ENCODE assay signal across 10 cellular contexts in genomic region chr5:142358121-142358520, GRCh38. TPM values are rescaled to one million over a fixed set of nuclear protein-coding genes. Genes with fewer than 3 reads are reported as not detected.
DNase-seq lines count a peak whose midpoint lies in the region; ATAC-seq and TF ChIP-seq lines count a peak whose summit lies in the region.
"Had no signal": no experiment of that assay in that cellular context is flagged by ENCODE, and none has a peak within 500 bp of the region (broad histone marks: within the 10 kb centered on the region; RNA-seq: fewer than 3 reads in every experiment).

No MANE protein-coding gene starts in this region.

- peak overlapping the region in 9 of 10 donors; percentile 93 to 98 (median 96) for H3K27ac ChIP-seq in heart right ventricle
- H3K27ac ChIP-seq in mesenchymal stem cell (ENCODE audit: low read length, poor library complexity, severe bottlenecking) = no peak overlapping the region

- no peak overlapping the region for H2BK5ac ChIP-seq in mesenchymal stem cell (ENCODE audit: low read depth, low read length, poor library complexity, severe bottlenecking)

- H3K9me3 Mint-ChIP-seq in activated naive CD8-positive, alpha-beta T cell (ENCODE audit: low read depth) = no peaks in the 10 kb centered on the region
- H3K9me3 Mint-ChIP-seq in type B pancreatic cell = no peaks in the 10 kb centered on the region

- peak overlapping the region; percentile 91 for H4K91ac ChIP-seq in mesenchymal stem cell (ENCODE audit: low read length)

- no peaks in the 10 kb centered on the region for H3K27me3 Mint-ChIP-seq in activated naive CD8-positive, alpha-beta T cell
- H3K27me3 Mint-ChIP-seq in type B pancreatic cell = peaks cover 6% of the 10 kb centered on the region

- H4K8ac ChIP-seq in mesenchymal stem cell (ENCODE audit: low read length) = peak overlapping the region; percentile 98

- peaks cover 50% of the 10 kb centered on the region for H3K4me1 Mint-ChIP-seq in activated naive CD8-positive, alpha-beta T cell (ENCODE audit: low read depth)
- peaks cover 32% of the 10 kb centered on the region for H3K4me1 Mint-ChIP-seq in type B pancreatic cell (ENCODE audit: unreplicated experiment)

- H2AK5ac ChIP-seq in mesenchymal stem cell (ENCODE audit: low read length, severe bottlenecking) = peak overlapping the region; percentile 63

- H3K36me3 ChIP-seq in heart right ventricle (no peaks in the 10 kb centered on the region), mesenchymal stem cell (ENCODE audit: control insufficient read depth in 1 of 2, insufficient read depth in 2 of 2, low read depth in 1 of 2, low read length in 2 of 2) (peaks cover 0 to 3% of the 10 kb centered on the region in 2 experiments)

- H2AFZ ChIP-seq in mesenchymal stem cell (ENCODE audit: low read depth, low read length) = no peak overlapping the region

- peak overlapping the region; percentile 90 for H3K27ac Mint-ChIP-seq in activated naive CD8-positive, alpha-beta T cell
- no peak overlapping the region for H3K27ac Mint-ChIP-seq in type B pancreatic cell

- intact Hi-C loops in heart right ventricle (cut with DNase I) = loop anchor here in 5 of 10 donors (5.0 to 10.0 kb wide), 5 partner anchors 36 to 206 kb away; no protein-coding TSS in a partner anchor
- intact Hi-C loops in left ventricle myocardium superior (cut with micrococcal nuclease) = no loop called here

- peak overlapping the region; percentile 98 to 99 for H3K4ac ChIP-seq in mesenchymal stem cell (ENCODE audit: low read depth in 1 of 2, low read length in 2 of 2)

- H3K4me3 Mint-ChIP-seq in activated naive CD8-positive, alpha-beta T cell = peak overlapping the region; percentile 83
- peak overlapping the region; percentile 85 for H3K4me3 Mint-ChIP-seq in type B pancreatic cell

- no peak overlapping the region for H3K4me2 ChIP-seq in mesenchymal stem cell (ENCODE audit: low read length, poor library complexity, severe bottlenecking)

- H3K4me1 ChIP-seq in heart right ventricle (peaks cover 7 to 40% (median 30%) of the 10 kb centered on the region in 9 donors), mesenchymal stem cell (ENCODE audit: control insufficient read depth, insufficient read depth, low read depth, low read length) (peaks cover 9% of the 10 kb centered on the region)

- TF ChIP-seq CTCF in heart right ventricle (IDR thresholded peaks at IDR 0.05) = no peak
- TF ChIP-seq CTCF in type B pancreatic cell (conservative IDR thresholded peaks at IDR 0.05) = no peak

- 80 to 85% methylated on average over 5 of the region's 5 CpGs for WGBS in heart right ventricle, 2 donors
- 86% methylated on average over 5 of the region's 5 CpGs for WGBS in mesenchymal stem cell

- H3K27me3 ChIP-seq in heart right ventricle (peaks cover 0 to 65% (median 0%) of the 10 kb centered on the region in 7 donors), mesenchymal stem cell (ENCODE audit: control insufficient read depth in 1 of 2, insufficient read depth in 1 of 2, low read length in 2 of 2) (no peaks in the 10 kb centered on the region)

- no peaks in the 10 kb centered on the region for H3K36me3 Mint-ChIP-seq in activated naive CD8-positive, alpha-beta T cell
- H3K36me3 Mint-ChIP-seq in type B pancreatic cell = peaks cover 3% of the 10 kb centered on the region

- H3K9me3 ChIP-seq in heart right ventricle (no peaks in the 10 kb centered on the region), mesenchymal stem cell (ENCODE audit: control insufficient read depth, low read length) (peaks cover 5% of the 10 kb centered on the region)

- no peak for ATAC-seq in heart right ventricle
- no peak for ATAC-seq in left ventricle myocardium superior
- no peak for ATAC-seq in HG02840 (IDR thresholded peaks at IDR 0.05; ENCODE audit: low FRiP score, unreplicated experiment)

- peak overlapping the region; percentile 95 to 97 for H3K18ac ChIP-seq in mesenchymal stem cell (ENCODE audit: low read depth in 1 of 2, low read length in 2 of 2)

- no peak overlapping the region for H3K14ac ChIP-seq in mesenchymal stem cell (ENCODE audit: low read length in 2 of 2)

- H3K23ac ChIP-seq in mesenchymal stem cell (ENCODE audit: low read length in 2 of 2) = no peak overlapping the region

- H2BK12ac ChIP-seq in mesenchymal stem cell (ENCODE audit: low read length in 2 of 2) = peak overlapping the region; percentile 91 to 96

- peaks cover 11% of the 10 kb centered on the region for H3K79me1 ChIP-seq in mesenchymal stem cell (replicated peaks; ENCODE audit: low read length, poor library complexity, severe bottlenecking)

- H2BK15ac ChIP-seq in mesenchymal stem cell (ENCODE audit: low read depth, poor library complexity, severe bottlenecking) = no peak overlapping the region

- peak overlapping the region in 4 of 10 donors; percentile 64 to 81 (median 65) for H3K4me3 ChIP-seq in heart right ventricle
- H3K4me3 ChIP-seq in mesenchymal stem cell (ENCODE audit: insufficient read depth in 1 of 2, low read depth in 1 of 2, low read length in 2 of 2) = peak overlapping the region in 1 of 2 experiments; percentile 84

- DNase-seq in heart right ventricle (no peak), left ventricle myocardium superior (no peak), mesenchymal stem cell (no peak), type B pancreatic cell (ENCODE audit: extremely low spot score, unreplicated experiment) (no peak), DMS153 treated with DMSO at 0.1 percent for 48 hours (lab: John Stamatoyannopoulos, UW; ENCODE audit: unreplicated experiment) (no peak), EL (no peak)
- DNase-seq: NCI-H1436, RPMI8226 had no signal

- peak overlapping the region; percentile 97 for H2BK120ac ChIP-seq in mesenchymal stem cell (ENCODE audit: low read depth, low read length)

- H3K9ac ChIP-seq in mesenchymal stem cell (ENCODE audit: low read length) = peak overlapping the region; percentile 93

RNA-seq across cellular contexts. Expression of gene SPRY4, which starts 33.3 kb away (rescaled TPM):
- total RNA-seq in heart right ventricle = 10 to 100 TPM in 5 of 10 donors, 1 to 10 TPM in 5; 7.4 to 13.7 (median 10.1) TPM
- polyA plus RNA-seq in heart right ventricle = 1 to 10 TPM; 5.0 to 5.5 TPM
- total RNA-seq in left ventricle myocardium superior = 8.3 TPM
- polyA plus RNA-seq in mesenchymal stem cell (2013, experiment 1 of 2) = 98.3 TPM
- 95.2 TPM for polyA plus RNA-seq in mesenchymal stem cell (2013, experiment 2 of 2)
- total RNA-seq in type B pancreatic cell (ENCODE audit: low replicate concordance) = 16.1 and 20.7 TPM in 2 replicates
